2 cellular contexts compared by ENCODE assay signal in genomic region chr17:39121919-39122318, GRCh38. TPM values are rescaled to one million over a fixed set of nuclear protein-coding genes. Genes with fewer than 3 reads are reported as not detected.
"Had no signal": no experiment of that assay in that cellular context is flagged by ENCODE, and none has a peak within 500 bp of the region (broad histone marks: within the 10 kb centered on the region; RNA-seq: fewer than 3 reads in every experiment).

No MANE protein-coding gene starts in this region.

RNA-seq across cellular contexts. Expression of gene PLXDC1, which starts 29.5 kb away (rescaled TPM):
- total RNA-seq: GM12878 had no signal

RNA-seq across cellular contexts. Expression of gene ARL5C, which starts 44.0 kb away (rescaled TPM):
- total RNA-seq: G401, GM12878 had no signal
- polyA plus RNA-seq: GM12878 had no signal
